ENCODE assay signal across 20 cellular contexts in the genomic region with DNA sequence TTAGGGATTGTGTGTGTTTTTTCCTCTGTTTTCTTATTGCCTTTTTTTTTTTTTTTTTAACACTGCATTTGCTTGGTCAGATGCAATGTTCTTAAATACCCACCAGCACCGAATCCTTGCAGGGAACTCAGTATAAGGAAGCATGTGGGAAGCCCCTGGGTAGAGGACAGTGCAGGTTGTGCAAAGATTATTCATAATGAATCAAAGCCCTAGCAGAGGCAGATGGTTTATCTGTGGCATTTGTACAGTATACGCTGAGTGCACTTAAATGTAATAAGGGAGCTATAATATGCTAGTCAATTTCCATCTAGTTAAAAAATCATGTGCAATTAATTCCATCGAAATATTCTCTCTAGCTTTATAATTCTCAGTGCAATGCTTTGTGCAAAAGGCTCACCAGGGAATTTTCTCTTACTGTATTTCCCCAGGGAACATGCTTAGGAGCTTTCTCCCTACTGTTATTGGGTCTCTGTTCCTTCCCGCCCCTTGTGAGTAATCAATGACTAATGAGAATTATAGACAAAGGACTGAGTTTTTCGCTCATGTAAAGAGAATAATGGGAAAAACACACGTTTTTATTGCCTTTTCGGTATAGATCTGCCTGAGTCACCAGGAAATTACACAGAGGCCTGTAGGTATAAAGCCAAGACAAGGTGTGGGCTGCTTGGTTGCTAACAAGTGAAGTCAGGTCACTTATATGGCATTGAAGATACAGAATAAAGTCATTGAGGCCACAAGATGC.
A peak's percentile ranks its signal among the peaks of the same experiment; 100 is the strongest.
DNase-seq lines count a peak whose midpoint lies in the region; ATAC-seq and TF ChIP-seq lines count a peak whose summit lies in the region.
"Had no signal": no experiment of that assay in that cellular context is flagged by ENCODE, and none has a peak within 500 bp of the region (broad histone marks: within the 10 kb centered on the region; RNA-seq: fewer than 3 reads in every experiment).

No MANE protein-coding gene starts in this region.

- H3K27ac ChIP-seq in osteoblast (ENCODE audit: low read depth, low read length), result peak overlapping the region; percentile 52
- H3K27ac ChIP-seq: BLaER1, esophagus muscularis mucosa, left lung had no signal

- no peak overlapping the region for H3K4me3 ChIP-seq in osteoblast (ENCODE audit: insufficient read depth, low read length)
- H3K4me3 ChIP-seq: BLaER1, esophagus muscularis mucosa, left lung had no signal

- DNase-seq in Daoy (ENCODE audit: low read depth), result peak; percentile 78
- DNase-seq in LHCN-M2 (ENCODE audit: low read depth), result peak; percentile 80
- peak; percentile 37 for DNase-seq in astrocyte of the hippocampus (ENCODE audit: low read depth, low spot score)
- peak; percentile 86 for DNase-seq in osteoblast (ENCODE audit: insufficient read length, low spot score, missing footprints)
- no peak for DNase-seq in mucosa of gallbladder (ENCODE audit: low spot score)
- no peak for DNase-seq in activated T-cell treated with anti-CD3 and anti-CD28 coated beads, Interleukin-2, amount 50 U/mL, for 1 hour
- DNase-seq: activated CD4-positive, CD25-positive, alpha-beta regulatory T cell; activated gamma-delta T cell; aorta; dermis blood vessel endothelial cell; left lung; NCI-H1694 treated with DMSO at 0.1 percent for 48 hours; NCI-H69; posterior cingulate gyrus; stimulated activated CD4-positive, alpha-beta T cell treated with anti-CD3 and anti-CD28 coated beads, Interleukin-12 subunit alpha, Interleukin-12 subunit beta, amount 100 ng/mL, for 4 hours; T-helper 1 cell had no signal

- H4K20me1 ChIP-seq in osteoblast (ENCODE audit: insufficient read depth, low read length), result no peaks in the 10 kb centered on the region
- H4K20me1 ChIP-seq: BLaER1 had no signal

- H3K4me2 ChIP-seq in osteoblast (ENCODE audit: insufficient read depth, low read length), result peak overlapping the region; percentile 22
- H3K4me2 ChIP-seq: BLaER1 had no signal

- H3K9me3 ChIP-seq in osteoblast (ENCODE audit: low read depth, low read length), result no peaks in the 10 kb centered on the region
- H3K9me3 ChIP-seq: BLaER1, esophagus muscularis mucosa had no signal

- H2AFZ ChIP-seq in osteoblast (ENCODE audit: low read length), result no peak overlapping the region

- peaks cover 25% of the 10 kb centered on the region for H3K4me1 ChIP-seq in osteoblast (ENCODE audit: insufficient read depth, low read length)
- H3K4me1 ChIP-seq: BLaER1, esophagus muscularis mucosa, left lung had no signal

- TF ChIP-seq CTCF in osteoblast (IDR thresholded peaks at IDR 0.05; ENCODE audit: extremely low read depth, low read depth, low read length), result no peak

- H3K79me2 ChIP-seq in osteoblast (ENCODE audit: insufficient read depth, low read length), result no peaks in the 10 kb centered on the region

- ATAC-seq in HG03354 (IDR thresholded peaks at IDR 0.05; ENCODE audit: poor library complexity, severe bottlenecking, unreplicated experiment), result no peak
- no peak for ATAC-seq in GM21786 (IDR thresholded peaks at IDR 0.05; ENCODE audit: unreplicated experiment)
- ATAC-seq: left lung had no signal

- no peaks in the 10 kb centered on the region for H3K27me3 ChIP-seq in osteoblast (ENCODE audit: insufficient read depth, low read length)
- H3K27me3 ChIP-seq: BLaER1, esophagus muscularis mucosa, left lung had no signal

- H3K36me3 ChIP-seq in osteoblast (ENCODE audit: insufficient read depth, low read length), result no peaks in the 10 kb centered on the region
- H3K36me3 ChIP-seq: BLaER1, esophagus muscularis mucosa, left lung had no signal

Comparison
In these comparisons a context has a peak if more than half of its experiments do, and no peak if none do; other contexts are left out.
1. DNase-seq: peak in Daoy (single experiment), LHCN-M2 (single experiment), astrocyte of the hippocampus (single experiment) and osteoblast (single experiment); none in mucosa of gallbladder (single experiment) and activated T-cell treated with anti-CD3 and anti-CD28 coated beads, Interleukin-2, amount 50 U/mL, for 1 hour (single experiment).